ENCODE assay signal across 10 cellular contexts in the genomic region with DNA sequence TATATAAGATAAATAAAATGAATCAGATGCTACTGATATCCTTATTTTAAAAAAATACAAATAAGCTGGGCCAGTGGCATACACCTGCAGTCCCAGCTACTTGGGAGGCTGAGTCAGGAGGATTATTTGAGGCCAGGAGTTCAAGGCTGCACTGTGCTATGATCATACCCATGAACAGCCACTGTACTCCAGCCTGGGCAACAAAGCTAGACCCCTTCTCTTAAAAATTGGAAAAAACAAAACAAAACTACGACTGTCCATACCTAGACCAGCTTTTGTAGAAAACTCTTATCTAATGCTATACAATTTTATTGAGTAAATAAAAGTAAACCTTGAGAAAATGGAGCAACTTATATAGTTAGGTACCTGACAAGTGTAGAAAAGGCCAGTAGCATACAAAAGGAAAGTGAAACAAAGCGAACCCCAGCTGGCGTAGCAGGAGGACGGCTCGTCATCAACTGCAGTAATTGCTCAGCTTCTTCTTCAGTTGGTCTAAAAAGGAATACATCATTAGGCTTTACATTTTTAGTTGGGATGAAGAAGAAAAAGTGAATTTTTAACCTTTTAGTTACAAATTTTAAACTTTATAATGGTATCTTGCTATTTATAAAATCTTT. TPM values are rescaled to one million over a fixed set of nuclear protein-coding genes. Genes with fewer than 3 reads are reported as not detected.
DNase-seq lines count a peak whose midpoint lies in the region; ATAC-seq and TF ChIP-seq lines count a peak whose summit lies in the region.
"Had no signal": no experiment of that assay in that cellular context is flagged by ENCODE, and none has a peak within 500 bp of the region (broad histone marks: within the 10 kb centered on the region; RNA-seq: fewer than 3 reads in every experiment).

No MANE protein-coding gene starts in this region.

- H3K4me3 Mint-ChIP-seq in activated B cell treated with CpG ODN at 0.5 μM for 24 hours: peak overlapping the region; percentile 48
- no peak overlapping the region for H3K4me3 Mint-ChIP-seq in osteocyte (ENCODE audit: unreplicated experiment)
- H3K4me3 Mint-ChIP-seq: dendritic cell treated with granulocyte-macrophage colony-stimulating factor and Interleukin-4, amounts not matched to agents 40 ng/mL and 50 ng/mL, for 4 days had no signal

- ATAC-seq in GM19023 (IDR thresholded peaks at IDR 0.05; ENCODE audit: unreplicated experiment) (peak; percentile 89), HG02798 (IDR thresholded peaks at IDR 0.05; ENCODE audit: poor library complexity, unreplicated experiment) (peak; percentile 91), activated B cell treated with CpG ODN at 0.5 μM for 24 hours (ENCODE audit: low read depth) (peak; percentile 79)

- H3K36me3 Mint-ChIP-seq in activated B cell treated with CpG ODN at 0.5 μM for 24 hours (ENCODE audit: low read depth) (peaks cover 49% of the 10 kb centered on the region), osteocyte (ENCODE audit: unreplicated experiment) (peaks cover 32% of the 10 kb centered on the region)

- TF ChIP-seq CTCF in activated B cell treated with CpG ODN at 0.5 μM for 24 hours (IDR thresholded peaks at IDR 0.05): no peak
- no peak for TF ChIP-seq CTCF in osteocyte (IDR thresholded peaks at IDR 0.05)

- H3K9me3 Mint-ChIP-seq in activated B cell treated with CpG ODN at 0.5 μM for 24 hours: no peaks in the 10 kb centered on the region
- H3K9me3 Mint-ChIP-seq in osteocyte (ENCODE audit: unreplicated experiment): no peaks in the 10 kb centered on the region
- H3K9me3 Mint-ChIP-seq: dendritic cell treated with granulocyte-macrophage colony-stimulating factor and Interleukin-4, amounts not matched to agents 40 ng/mL and 50 ng/mL, for 4 days had no signal

- POLR2A ChIA-PET in activated B cell treated with CpG ODN at 0.5 μM for 24 hours (lab: Charles Lee): interaction anchor here (0.8 kb wide), 2 partner anchors 41 to 160 kb away, joined by 3 read pairs; partner anchors contain the start of gene BRIP1

- intact Hi-C loops in activated B cell treated with CpG ODN at 0.5 μM for 24 hours (cut with micrococcal nuclease): no loop called here

- no peak for DNase-seq in activated B cell treated with CpG ODN at 0.5 μM for 24 hours
- DNase-seq in stimulated activated CD4-positive, alpha-beta T cell treated with anti-CD3 and anti-CD28 coated beads, Interleukin-2, amount 100 ng/mL, for 24 hours: peak; percentile 11 to 21
- no peak for DNase-seq in osteocyte (ENCODE audit: extremely low spot score, unreplicated experiment)
- DNase-seq in NCI-H2081 (lab: John Stamatoyannopoulos, UW): no peak
- no peak for DNase-seq in NCI-H526 treated with DMSO at 0.1 percent for 48 hours (lab: John Stamatoyannopoulos, UW)
- DNase-seq in T1000 (lab: John Stamatoyannopoulos, UW): no peak
- DNase-seq: NCI-H2171 had no signal

- H3K27ac Mint-ChIP-seq in activated B cell treated with CpG ODN at 0.5 μM for 24 hours (peak overlapping the region; percentile 53), osteocyte (ENCODE audit: unreplicated experiment) (no peak overlapping the region)
- H3K27ac Mint-ChIP-seq: dendritic cell treated with granulocyte-macrophage colony-stimulating factor and Interleukin-4, amounts not matched to agents 40 ng/mL and 50 ng/mL, for 4 days had no signal

- CTCF ChIA-PET in activated B cell treated with CpG ODN at 0.5 μM for 24 hours (lab: Charles Lee): no interaction called here

- H3K4me1 Mint-ChIP-seq in activated B cell treated with CpG ODN at 0.5 μM for 24 hours: peaks cover 9% of the 10 kb centered on the region
- H3K4me1 Mint-ChIP-seq in osteocyte (ENCODE audit: unreplicated experiment): no peaks in the 10 kb centered on the region

- H3K27me3 Mint-ChIP-seq in activated B cell treated with CpG ODN at 0.5 μM for 24 hours (no peaks in the 10 kb centered on the region), osteocyte (ENCODE audit: unreplicated experiment) (no peaks in the 10 kb centered on the region)
- H3K27me3 Mint-ChIP-seq: dendritic cell treated with granulocyte-macrophage colony-stimulating factor and Interleukin-4, amounts not matched to agents 40 ng/mL and 50 ng/mL, for 4 days had no signal

RNA-seq across cellular contexts. Expression of gene INTS2, which starts 23.6 kb away (rescaled TPM):
- 21.4 and 21.8 TPM in 2 replicates for total RNA-seq in activated B cell treated with CpG ODN at 0.5 μM for 24 hours
- 10.7 and 11.2 TPM in 2 replicates for total RNA-seq in osteocyte

RNA-seq across cellular contexts. Expression of gene BRIP1, which starts 40.9 kb away (rescaled TPM):
- total RNA-seq in activated B cell treated with CpG ODN at 0.5 μM for 24 hours (2.0 and 2.5 TPM in 2 replicates), osteocyte (4.6 and 6.0 TPM in 2 replicates)

Comparison
In these comparisons a context has a peak if more than half of its experiments do, and no peak if none do; other contexts are left out.
1. DNase-seq: peak in stimulated activated CD4-positive, alpha-beta T cell treated with anti-CD3 and anti-CD28 coated beads, Interleukin-2, amount 100 ng/mL, for 24 hours (2 of 2); none in activated B cell treated with CpG ODN at 0.5 μM for 24 hours (single experiment), osteocyte (single experiment), NCI-H2081 (0 of 2), NCI-H526 treated with DMSO at 0.1 percent for 48 hours (single experiment) and T1000 (single experiment).
2. Peak in every context shown above with its lines, with median percentiles within 50 percentile points of each other: ATAC-seq.